8 cellular contexts compared by ENCODE assay signal in genomic region chr12:14771651-14772137, GRCh38. TPM values are rescaled to one million over a fixed set of nuclear protein-coding genes. Genes with fewer than 3 reads are reported as not detected.
DNase-seq lines count a peak whose midpoint lies in the region; ATAC-seq and TF ChIP-seq lines count a peak whose summit lies in the region.

No MANE protein-coding gene starts in this region.

- ATAC-seq in HG03135 (IDR thresholded peaks at IDR 0.05; ENCODE audit: unreplicated experiment): no peak

- H3K9me3 Mint-ChIP-seq in glutamatergic neuron (ENCODE audit: unreplicated experiment): peaks cover 21% of the 10 kb centered on the region

- H3K36me3 Mint-ChIP-seq in glutamatergic neuron (ENCODE audit: unreplicated experiment): no peaks in the 10 kb centered on the region

- H3K4me3 Mint-ChIP-seq in glutamatergic neuron (ENCODE audit: unreplicated experiment): peak overlapping the region; percentile 42

- peaks cover 15% of the 10 kb centered on the region for H3K4me1 ChIP-seq in HUES48 (ENCODE audit: control insufficient read depth, insufficient read depth, low read length)

- no peaks in the 10 kb centered on the region for H3K9me3 ChIP-seq in HUES48 (ENCODE audit: control insufficient read depth, insufficient read depth, low read length)

- peak overlapping the region; percentile 84 for H3K4me3 ChIP-seq in HUES48 (ENCODE audit: low read depth, low read length)

- peaks cover 8% of the 10 kb centered on the region; the same call in 1 of the 2 replicates for H3K36me3 ChIP-seq in HUES48 (ENCODE audit: control insufficient read depth, insufficient read depth, low read length)

- 0 out of 2 replicates have a peak, but pooled peaks cover 4% of the 10 kb centered on the region for H3K27me3 ChIP-seq in HUES48 (ENCODE audit: control insufficient read depth, insufficient read depth, low read length)

- no peak overlapping the region for H3K27ac Mint-ChIP-seq in glutamatergic neuron (ENCODE audit: unreplicated experiment)

- H3K9ac ChIP-seq in HUES48 (ENCODE audit: low read depth, low read length): peak overlapping the region; percentile 98

- peaks cover 10% of the 10 kb centered on the region for H3K27me3 Mint-ChIP-seq in glutamatergic neuron (ENCODE audit: unreplicated experiment)

- H3K4me1 Mint-ChIP-seq in glutamatergic neuron (ENCODE audit: low read depth, unreplicated experiment): peaks cover under 1% of the 10 kb centered on the region

- TF ChIP-seq CTCF in 22Rv1 (IDR thresholded peaks at IDR 0.05) (no peak), glutamatergic neuron (IDR thresholded peaks at IDR 0.05; ENCODE audit: partially characterized antibody, unreplicated experiment) (no peak)

- DNase-seq in activated CD4-positive, alpha-beta T cell treated with anti-CD3 and anti-CD28 coated beads, Interleukin-2, amount 50 U/mL, for 48 hours: peak; percentile 11 to 19
- DNase-seq in glutamatergic neuron (no peak), AG08396 (ENCODE audit: low spot score) (no peak), NCI-H1436 treated with DMSO at 0.1 percent for 48 hours (lab: John Stamatoyannopoulos, UW) (no peak)
- peak; percentile 30 for DNase-seq in stimulated activated CD4-positive, alpha-beta T cell treated with anti-CD3 and anti-CD28 coated beads, Interleukin-4, amount 100 ng/mL, for 24 hours

- H3K27ac ChIP-seq in 22Rv1: peak overlapping the region; percentile 97
- peak overlapping the region; percentile 94 for H3K27ac ChIP-seq in HUES48 (ENCODE audit: low read depth, low read length)

RNA-seq across cellular contexts. Expression of gene WBP11, which starts 31.6 kb away (rescaled TPM):
- total RNA-seq in glutamatergic neuron (ENCODE audit: unreplicated experiment): 54.6 TPM

RNA-seq across cellular contexts. Expression of gene C12orf60, which starts 31.8 kb away (rescaled TPM):
- 0.88 TPM for total RNA-seq in glutamatergic neuron (ENCODE audit: unreplicated experiment)

RNA-seq across cellular contexts. Expression of gene SMCO3, which starts 42.3 kb away (rescaled TPM):
- total RNA-seq in glutamatergic neuron (ENCODE audit: unreplicated experiment): not detected

Comparison
In these comparisons a context has a peak if more than half of its experiments do, and no peak if none do; other contexts are left out.
1. DNase-seq: peak in activated CD4-positive, alpha-beta T cell treated with anti-CD3 and anti-CD28 coated beads, Interleukin-2, amount 50 U/mL, for 48 hours (2 of 2) and stimulated activated CD4-positive, alpha-beta T cell treated with anti-CD3 and anti-CD28 coated beads, Interleukin-4, amount 100 ng/mL, for 24 hours (single experiment); none in glutamatergic neuron (single experiment), AG08396 (single experiment) and NCI-H1436 treated with DMSO at 0.1 percent for 48 hours (single experiment).